In the genomic region with DNA sequence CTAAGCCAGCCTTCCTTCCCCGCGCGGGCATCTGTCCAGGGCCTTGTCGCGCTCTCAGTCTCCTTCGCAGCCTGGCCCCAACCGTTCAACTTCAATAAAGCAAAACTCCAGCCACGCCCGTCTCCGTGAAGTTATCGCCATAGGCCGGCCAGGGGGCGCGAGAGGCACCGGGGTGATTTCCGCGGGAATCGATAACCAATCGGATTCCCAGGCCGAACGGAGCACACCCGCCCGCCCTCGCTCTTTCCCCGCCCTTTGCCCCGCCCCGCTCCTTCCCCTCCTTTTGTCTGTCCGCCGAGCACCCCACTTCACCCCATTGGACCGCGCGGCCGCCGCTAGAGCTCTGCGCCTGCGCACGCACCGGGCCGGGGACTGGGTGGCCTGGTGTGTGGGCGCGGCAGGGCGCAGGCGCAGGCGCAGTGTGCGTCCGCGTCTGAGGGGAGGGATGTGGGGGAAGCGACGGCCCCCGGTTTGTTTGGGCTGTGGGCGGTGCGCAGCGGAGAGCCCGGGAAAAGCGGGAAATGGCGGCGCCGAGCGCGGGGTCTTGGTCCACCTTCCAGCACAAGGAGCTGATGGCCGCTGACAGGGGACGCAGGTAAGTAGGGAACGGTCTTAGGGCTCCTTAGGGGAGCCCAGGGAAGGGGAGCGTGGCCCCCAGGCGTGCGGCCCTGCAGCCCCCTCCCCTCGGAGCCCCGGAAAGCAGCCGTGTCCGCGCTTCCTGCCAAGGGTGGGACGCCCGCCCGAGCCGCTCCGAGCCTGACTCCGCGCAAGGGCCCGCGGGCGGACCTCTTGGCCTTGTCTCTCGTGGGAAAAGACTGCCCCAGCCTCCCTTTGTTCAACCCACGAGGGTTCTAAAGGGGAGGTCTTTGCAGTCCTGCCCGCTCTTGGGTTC, we compare ENCODE assay signal across 8 cellular contexts. TPM values are rescaled to one million over a fixed set of nuclear protein-coding genes. Genes with fewer than 3 reads are reported as not detected.
DNase-seq lines count a peak whose midpoint lies in the region; ATAC-seq and TF ChIP-seq lines count a peak whose summit lies in the region.

A gene (plus strand): TSS at position 417 of the 892 bp plus-strand sequence. CDS start 105 bp downstream, at position 522.

- WGBS in lower leg skin, 2 donors, result 4 to 8% methylated on average over 42 to 76 of the region's 84 CpGs

- CTCF ChIA-PET in CD4-positive, alpha-beta memory T cell (lab: Charles Lee; ENCODE audit: partially characterized antibody), result interaction anchor here (0.7 to 3.8 kb wide), 17 partner anchors 8 to 129 kb away, joined by 3 to 40 read pairs (median 4); a partner anchor contains a TSS
- CTCF ChIA-PET in activated CD4-positive, alpha-beta memory T cell treated with anti-CD3 and anti-CD28 coated beads for 36 hours (lab: Charles Lee), result interaction anchor here (0.9 to 2.1 kb wide), 12 partner anchors 9 to 91 kb away, joined by 3 to 13 read pairs (median 4); a partner anchor contains a TSS

- H3K9me3 ChIP-seq in CD4-positive, alpha-beta memory T cell (ENCODE audit: control insufficient read depth in 1 of 2, low read length in 2 of 2), result no peaks in the 10 kb centered on the region

- H3K36me3 Mint-ChIP-seq in CD4-positive, alpha-beta memory T cell, result peaks cover 11 to 38% of the 10 kb centered on the region in 2 donors
- H3K36me3 Mint-ChIP-seq in activated CD4-positive, alpha-beta memory T cell treated with anti-CD3 and anti-CD28 coated beads for 36 hours, result peaks cover 36% of the 10 kb centered on the region

- peaks cover 14% of the 10 kb centered on the region for H3K36me3 ChIP-seq in CD4-positive, alpha-beta memory T cell (ENCODE audit: insufficient read depth, low read length)

- H3K4me3 ChIP-seq in CD4-positive, alpha-beta memory T cell (ENCODE audit: low read length in 2 of 2), result peak within 1 kb of the TSS; percentile 82 to 92
- H3K4me3 ChIP-seq in dorsolateral prefrontal cortex, result peak within 1 kb of the TSS; percentile 62 to 100 (median 98)
- peak within 1 kb of the TSS; percentile 85 for H3K4me3 ChIP-seq in lower leg skin (ENCODE audit: low read depth, poor library complexity, severe bottlenecking)

- TF ChIP-seq POLR2A in lower leg skin (IDR thresholded peaks at IDR 0.05), result no peak

- H3K9me3 Mint-ChIP-seq in CD4-positive, alpha-beta memory T cell, result peaks cover 0 to 2% (median 0%) of the 10 kb centered on the region in 8 donors
- H3K9me3 Mint-ChIP-seq in activated CD4-positive, alpha-beta memory T cell treated with anti-CD3 and anti-CD28 coated beads for 36 hours, result no peaks in the 10 kb centered on the region

- peaks cover 39 to 75% (median 57%) of the 10 kb centered on the region in 4 donors for H3K4me1 Mint-ChIP-seq in CD4-positive, alpha-beta memory T cell
- peaks cover 44% of the 10 kb centered on the region for H3K4me1 Mint-ChIP-seq in activated CD4-positive, alpha-beta memory T cell treated with anti-CD3 and anti-CD28 coated beads for 36 hours (ENCODE audit: low read depth)

- DNase-seq in CD4-positive, alpha-beta memory T cell, result peak; percentile 99 to 100 (median 99)
- DNase-seq in HK-2 (ENCODE audit: unreplicated experiment) (peak; percentile 99), NCI-H82 treated with DMSO at 0.1 percent for 48 hours (lab: John Stamatoyannopoulos, UW; ENCODE audit: unreplicated experiment) (peak; percentile 58), dorsolateral prefrontal cortex (peak; percentile 91 to 98 (median 96)), lower leg skin (ENCODE audit: low spot score in 2 of 2) (peak; percentile 95 to 99)
- peak; percentile 99 for DNase-seq in activated CD4-positive, alpha-beta memory T cell treated with anti-CD3 and anti-CD28 coated beads for 36 hours
- peak; percentile 98 to 99 for DNase-seq in stimulated activated CD4-positive, alpha-beta T cell treated with anti-CD3 and anti-CD28 coated beads, Interleukin-4, amount 100 ng/mL, for 4 hours

- H3K4me3 Mint-ChIP-seq in CD4-positive, alpha-beta memory T cell, result peak within 1 kb of the TSS; percentile 92 to 99 (median 96)
- H3K4me3 Mint-ChIP-seq in activated CD4-positive, alpha-beta memory T cell treated with anti-CD3 and anti-CD28 coated beads for 36 hours, result peak within 1 kb of the TSS; percentile 93

- ATAC-seq in GM19455 (IDR thresholded peaks at IDR 0.05; ENCODE audit: unreplicated experiment), result peak; percentile 87

- POLR2A ChIA-PET in CD4-positive, alpha-beta memory T cell (lab: Charles Lee; ENCODE audit: partially characterized antibody), result interaction anchor here (0.6 to 2.5 kb wide), 27 partner anchors 9 to 502 kb away, joined by 3 to 43 read pairs (median 9); a partner anchor contains a TSS
- POLR2A ChIA-PET in activated CD4-positive, alpha-beta memory T cell treated with anti-CD3 and anti-CD28 coated beads for 36 hours (lab: Charles Lee), result interaction anchor here (0.5 to 2.1 kb wide), 17 partner anchors 8 to 480 kb away, joined by 3 to 14 read pairs (median 4); a partner anchor contains a TSS

- intact Hi-C loops in CD4-positive, alpha-beta memory T cell (cut with micrococcal nuclease), result loop anchor here (1.0 to 2.0 kb wide), 5 partner anchors 17 to 120 kb away; a partner anchor contains a TSS
- intact Hi-C loops in activated CD4-positive, alpha-beta memory T cell treated with anti-CD3 and anti-CD28 coated beads for 36 hours (cut with micrococcal nuclease), result loop anchor here (1.0 kb wide), 4 partner anchors 9 to 479 kb away; a partner anchor contains a TSS
- intact Hi-C loops in dorsolateral prefrontal cortex (cut with DNase I) (loop anchor here (2.0 to 5.0 kb wide), 5 partner anchors 25 to 436 kb away; a partner anchor contains a TSS), lower leg skin (cut with DNase I; ENCODE audit: low total_unique reads) (no loop called here)

- peaks cover 44% of the 10 kb centered on the region for H3K4me1 ChIP-seq in CD4-positive, alpha-beta memory T cell (ENCODE audit: insufficient read depth, low read length)

- H3K27ac Mint-ChIP-seq in CD4-positive, alpha-beta memory T cell, result peak within 1 kb of the TSS; percentile 83 to 98 (median 95)
- peak within 1 kb of the TSS; percentile 97 for H3K27ac Mint-ChIP-seq in activated CD4-positive, alpha-beta memory T cell treated with anti-CD3 and anti-CD28 coated beads for 36 hours

- H3K27me3 Mint-ChIP-seq in CD4-positive, alpha-beta memory T cell, result no peaks in the 10 kb centered on the region
- H3K27me3 Mint-ChIP-seq in activated CD4-positive, alpha-beta memory T cell treated with anti-CD3 and anti-CD28 coated beads for 36 hours, result no peaks in the 10 kb centered on the region

- H3K27me3 ChIP-seq in CD4-positive, alpha-beta memory T cell (ENCODE audit: insufficient read depth, low read length), result no peaks in the 10 kb centered on the region
- no peaks in the 10 kb centered on the region for H3K27me3 ChIP-seq in dorsolateral prefrontal cortex

- peak within 1 kb of the TSS; percentile 78 for H3K27ac ChIP-seq in CD4-positive, alpha-beta memory T cell (ENCODE audit: low read depth, low read length)
- H3K27ac ChIP-seq in dorsolateral prefrontal cortex, result peak within 1 kb of the TSS; percentile 72 to 98 (median 95)

- peak in 52 of 56 donors; percentile 12 to 70 (median 52) for TF ChIP-seq CTCF in dorsolateral prefrontal cortex (IDR thresholded peaks at IDR 0.05 in 54 of 56, conservative IDR thresholded peaks at IDR 0.05 in 2 of 56; ENCODE audit: low read depth in 1 of 56, partially characterized antibody in 56 of 56)
- no peak for TF ChIP-seq CTCF in lower leg skin (IDR thresholded peaks at IDR 0.05)

RNA-seq across cellular contexts. Expression of the gene that starts here (rescaled TPM):
- total RNA-seq in CD4-positive, alpha-beta memory T cell, result 10 to 100 TPM; 94.3 to 96.1 TPM
- polyA plus RNA-seq in CD4-positive, alpha-beta memory T cell, result 10 to 100 TPM in 1 of 2 donors, 1 to 10 TPM in 1; 5.3 to 29.2 TPM
- total RNA-seq in activated CD4-positive, alpha-beta memory T cell treated with anti-CD3 and anti-CD28 coated beads for 36 hours, result 100 to 1,000 TPM; 117 to 129 TPM
- total RNA-seq in dorsolateral prefrontal cortex (10 to 100 TPM; 10.0 to 28.4 (median 18.1) TPM), lower leg skin (10 to 100 TPM in 3 of 4 donors, 1 to 10 TPM in 1; 9.6 to 22.7 (median 16.0) TPM)

Comparison
In these comparisons a context has a peak if more than half of its experiments do, and no peak if none do; other contexts are left out.
1. Peak in every context shown above with its lines: DNase-seq, ATAC-seq, H3K4me3 ChIP-seq and H3K27ac ChIP-seq.
2. CTCF ChIP-seq: peak in dorsolateral prefrontal cortex (52 of 56); none in lower leg skin (0 of 3).